Comparison of ENCODE assay signal across 28 cellular contexts in the genomic region with DNA sequence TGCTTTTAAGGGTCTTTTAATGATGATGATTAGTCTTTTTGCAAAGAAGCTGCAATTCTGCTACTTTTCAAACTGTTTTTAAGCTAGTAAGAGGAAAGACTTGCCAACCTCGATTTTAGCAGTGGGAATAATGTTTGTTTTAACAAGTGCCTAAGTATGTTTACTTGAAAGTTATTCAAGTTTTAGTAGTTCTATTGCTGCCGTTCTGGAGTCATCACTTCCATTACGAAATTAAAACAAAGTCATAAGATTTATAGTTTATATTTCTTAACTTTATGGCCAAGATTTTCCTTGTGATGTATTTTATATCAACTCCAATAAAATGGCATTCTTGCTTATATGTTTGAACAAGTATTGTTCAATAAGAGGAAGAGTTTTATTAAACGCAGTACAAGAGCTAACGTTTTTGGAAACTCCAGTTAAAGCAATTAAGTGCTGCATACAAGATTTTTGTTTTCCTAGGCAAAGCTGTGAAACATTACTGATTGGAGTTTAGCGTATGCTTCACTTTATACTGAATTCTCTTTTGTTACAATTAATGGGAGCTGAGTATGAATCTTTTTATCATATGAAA.
A peak's percentile ranks its signal among the peaks of the same experiment; 100 is the strongest.
DNase-seq lines count a peak whose midpoint lies in the region; ATAC-seq and TF ChIP-seq lines count a peak whose summit lies in the region.
"Had no signal": no experiment of that assay in that cellular context is flagged by ENCODE, and none has a peak within 500 bp of the region (broad histone marks: within the 10 kb centered on the region; RNA-seq: fewer than 3 reads in every experiment).

No MANE protein-coding gene starts in this region.

- H3K27me3 ChIP-seq in hepatocyte = no peaks in the 10 kb centered on the region
- H3K27me3 ChIP-seq: Peyer's patch, uterus had no signal

- H3K4me1 ChIP-seq in hepatocyte (ENCODE audit: insufficient read depth) = peaks cover 7% of the 10 kb centered on the region
- H3K4me1 ChIP-seq: uterus had no signal

- POLR2A ChIA-PET in AG04449 (lab: Yijun Ruan, JAX) = no interaction called here

- H4K20me1 ChIP-seq in hepatocyte (ENCODE audit: insufficient read depth, poor library complexity, severe bottlenecking) = peaks cover 10% of the 10 kb centered on the region

- H3K36me3 ChIP-seq in hepatocyte (replicated peaks; ENCODE audit: insufficient read depth, low read depth) = no peaks in the 10 kb centered on the region
- H3K36me3 ChIP-seq: BLaER1, lower lobe of right lung, Peyer's patch, uterus had no signal

- CTCF ChIA-PET in AG04449 (lab: Yijun Ruan, JAX) = interaction anchor here (1.0 kb wide), 1 partner anchor 367 kb away, joined by 3 read pairs; no protein-coding TSS in a partner anchor

- TF ChIP-seq CTCF in AG04449 (IDR thresholded peaks at IDR 0.05; ENCODE audit: insufficient read depth, low read length, missing control alignments) (no peak), astrocyte of the spinal cord (IDR thresholded peaks at IDR 0.05; ENCODE audit: low read depth, low read length) (no peak), hepatocyte (IDR thresholded peaks at IDR 0.05; ENCODE audit: poor library complexity) (no peak)

- DNase-seq in AG04449 (ENCODE audit: low read depth, low spot score) (peak; percentile 40), HCEC 1CT (peak; percentile 20), astrocyte of the spinal cord (ENCODE audit: low read depth, low spot score) (peak; percentile 17), hepatocyte (ENCODE audit: low spot score) (no peak), 8988T (no peak), HuH-7 (ENCODE audit: low spot score) (no peak)
- DNase-seq: activated CD4-positive, alpha-beta T cell treated with anti-CD3 and anti-CD28 coated beads for 36 hours; activated CD8-positive, alpha-beta memory T cell treated with anti-CD3 and anti-CD28 coated beads, Interleukin-2, amount 50 U/mL, for 48 hours; activated CD8-positive, alpha-beta T cell treated with anti-CD3 and anti-CD28 coated beads for 36 hours; activated naive CD4-positive, alpha-beta T cell treated with anti-CD3 and anti-CD28 coated beads, Interleukin-2, amount 50 U/mL, for 16 hours; amygdala; effector CD4-positive, alpha-beta T cell; foreskin melanocyte; GOT3; lower lobe of right lung; midbrain; naive B cell; NCI-H2171 treated with DMSO at 0.1 percent for 48 hours; Peyer's patch; SHP77 treated with DMSO at 0.1 percent for 48 hours; stimulated activated CD8-positive, alpha-beta memory T cell treated with anti-CD3 and anti-CD28 coated beads, Interleukin-4, amount 100 ng/mL, for 48 hours; T-helper 9 cell; uterus had no signal

- 48% methylated on average over 6 of the region's 6 CpGs for WGBS in hepatocyte (ENCODE audit: low lambda C conversion rate, missing lambda C conversion rate)

- in situ Hi-C loops in astrocyte of the spinal cord (cut with HindIII; ENCODE audit: low sequenced_read_pairs) = no loop called here

- H3K4me3 ChIP-seq in AG04449 (ENCODE audit: low read depth, low read length) (no peak overlapping the region), astrocyte of the spinal cord (ENCODE audit: low read depth, low read length) (no peak overlapping the region), hepatocyte (no peak overlapping the region)
- H3K4me3 ChIP-seq: BLaER1, K562, lower lobe of right lung, Peyer's patch, uterus had no signal

- no peaks in the 10 kb centered on the region for H3K9me3 ChIP-seq in hepatocyte (ENCODE audit: low read depth)
- H3K9me3 ChIP-seq: BLaER1, lower lobe of right lung, Peyer's patch, uterus had no signal

- H3K9me2 ChIP-seq in hepatocyte (replicated peaks; ENCODE audit: insufficient read depth) = no peaks in the 10 kb centered on the region

- H3K4me2 ChIP-seq in hepatocyte = peak overlapping the region; percentile 35
- H3K4me2 ChIP-seq: BLaER1 had no signal

- H2AFZ ChIP-seq in hepatocyte = no peak overlapping the region

- ATAC-seq in GM18870 (IDR thresholded peaks at IDR 0.05; ENCODE audit: unreplicated experiment) (no peak), GM21737 (IDR thresholded peaks at IDR 0.05; ENCODE audit: unreplicated experiment) (no peak)
- ATAC-seq: activated CD4-positive, alpha-beta T cell treated with anti-CD3 and anti-CD28 coated beads for 36 hours; activated CD8-positive, alpha-beta T cell treated with anti-CD3 and anti-CD28 coated beads for 36 hours; K562; lower lobe of right lung had no signal

- no peak overlapping the region for H3K27ac ChIP-seq in hepatocyte
- H3K27ac ChIP-seq: BLaER1, epithelial cell of prostate, lower lobe of right lung, Peyer's patch, uterus had no signal

- peaks cover 83% of the 10 kb centered on the region for H3K79me2 ChIP-seq in hepatocyte

Comparison
In these comparisons a context has a peak if more than half of its experiments do, and no peak if none do; other contexts are left out.
1. DNase-seq: peak in AG04449 (single experiment), HCEC 1CT (single experiment) and astrocyte of the spinal cord (single experiment); none in hepatocyte (single experiment), 8988T (single experiment) and HuH-7 (single experiment).